ENCODE assay signal across 8 cellular contexts in the genomic region with DNA sequence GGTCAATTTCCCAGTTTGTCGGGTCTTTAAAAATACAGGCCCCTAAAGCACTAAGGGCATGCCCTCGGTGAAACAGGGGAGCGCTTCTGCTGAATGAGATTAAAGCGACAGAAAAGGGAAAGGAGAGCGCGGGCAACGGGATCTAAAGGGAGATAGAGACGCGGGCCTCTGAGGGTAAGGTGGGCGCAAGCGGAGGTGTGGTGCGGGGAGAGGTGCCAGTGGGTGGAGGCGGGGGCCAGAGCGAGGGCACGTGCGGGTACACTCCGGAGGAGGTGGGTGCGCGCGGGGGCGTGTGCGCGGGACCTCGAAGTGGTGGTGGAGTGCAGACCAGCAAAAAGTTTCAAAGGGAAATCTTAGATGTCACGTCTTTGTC. TPM values are rescaled to one million over a fixed set of nuclear protein-coding genes. Genes with fewer than 3 reads are reported as not detected.
DNase-seq lines count a peak whose midpoint lies in the region; ATAC-seq and TF ChIP-seq lines count a peak whose summit lies in the region.

No MANE protein-coding gene starts in this region.

- TF ChIP-seq CTCF in GM12865 (IDR thresholded peaks at IDR 0.05; ENCODE audit: insufficient read depth, low read depth, low read length, missing control alignments) (no peak), HFF-Myc (IDR thresholded peaks at IDR 0.05; ENCODE audit: low read depth, low read length, missing control alignments) (no peak), OCI-LY1 (IDR thresholded peaks at IDR 0.05; ENCODE audit: low read length) (no peak), smooth muscle cell (IDR thresholded peaks at IDR 0.05; ENCODE audit: borderline replicate concordance, insufficient read depth, poor library complexity, severe bottlenecking) (no peak)

- peaks cover 43% of the 10 kb centered on the region for H3K4me1 Mint-ChIP-seq in activated naive CD8-positive, alpha-beta T cell (ENCODE audit: low read depth)

- H3K4me2 ChIP-seq in OCI-LY1 (ENCODE audit: low read length) (peak overlapping the region; percentile 97), smooth muscle cell (peak overlapping the region; percentile 98)

- H3F3A ChIP-seq in OCI-LY1 (ENCODE audit: insufficient read depth, low read length) = no peaks in the 10 kb centered on the region
- peaks cover 9% of the 10 kb centered on the region for H3F3A ChIP-seq in smooth muscle cell (ENCODE audit: low read depth)

- no peaks in the 10 kb centered on the region for H3K36me3 ChIP-seq in OCI-LY1 (ENCODE audit: insufficient read depth, low read length)
- H3K36me3 ChIP-seq in smooth muscle cell (ENCODE audit: low read depth) = no peaks in the 10 kb centered on the region

- H3K4me3 Mint-ChIP-seq in activated naive CD8-positive, alpha-beta T cell = peak overlapping the region; percentile 94

- H3K36me3 Mint-ChIP-seq in activated naive CD8-positive, alpha-beta T cell = no peaks in the 10 kb centered on the region

- intact Hi-C loops in right cardiac atrium (cut with DNase I) = loop anchor here in 3 of 4 donors (5.0 to 10.0 kb wide), 5 partner anchors 49 to 569 kb away; partner anchors contain the start of gene PPA2 (in 2 of the 3)

- no peaks in the 10 kb centered on the region for H3K27me3 Mint-ChIP-seq in activated naive CD8-positive, alpha-beta T cell

- H3K9me3 Mint-ChIP-seq in activated naive CD8-positive, alpha-beta T cell (ENCODE audit: low read depth) = no peaks in the 10 kb centered on the region

- under 1% methylated on average over 25 of the region's 25 CpGs for WGBS in right cardiac atrium
- WGBS in smooth muscle cell (ENCODE audit: low lambda C conversion rate) = 2% methylated on average over 25 of the region's 25 CpGs

- H2AFZ ChIP-seq in OCI-LY1 (ENCODE audit: low read length) (no peak overlapping the region), smooth muscle cell (ENCODE audit: low read depth) (peak overlapping the region; percentile 100)

- H3K27me3 ChIP-seq in OCI-LY1 (ENCODE audit: insufficient read depth, low read length) (no peaks in the 10 kb centered on the region), right cardiac atrium (ENCODE audit: control insufficient read depth, insufficient read depth) (no peaks in the 10 kb centered on the region), smooth muscle cell (ENCODE audit: low read depth) (no peaks in the 10 kb centered on the region)

- H3K27ac ChIP-seq in OCI-LY1 (ENCODE audit: low read depth, low read length, poor library complexity, severe bottlenecking) (no peak overlapping the region), right cardiac atrium (ENCODE audit: low read length) (peak overlapping the region; percentile 96), smooth muscle cell (ENCODE audit: low read depth) (no peak overlapping the region)

- peak overlapping the region; percentile 91 for H3K27ac Mint-ChIP-seq in activated naive CD8-positive, alpha-beta T cell

- H3K4me1 ChIP-seq in OCI-LY1 (ENCODE audit: insufficient read depth, low read length, severe bottlenecking) = peaks cover 24% of the 10 kb centered on the region
- H3K4me1 ChIP-seq in right cardiac atrium (ENCODE audit: control insufficient read depth, insufficient read depth, low read length) = no peaks in the 10 kb centered on the region
- H3K4me1 ChIP-seq in smooth muscle cell (ENCODE audit: low read depth) = peaks cover 8% of the 10 kb centered on the region

- H3K4me3 ChIP-seq in GM12865 (ENCODE audit: low read depth, low read length) (peak overlapping the region; percentile 97), HFF-Myc (replicated peaks; ENCODE audit: low read depth, low read length) (peak overlapping the region; percentile 84), OCI-LY1 (ENCODE audit: low read depth, low read length, poor library complexity, severe bottlenecking) (peak overlapping the region; percentile 79), right cardiac atrium (ENCODE audit: low read length) (peak overlapping the region; percentile 99), smooth muscle cell (peak overlapping the region; percentile 99)

- H3K9ac ChIP-seq in OCI-LY1 (ENCODE audit: low read length) (peak overlapping the region; percentile 83; the same call in 1 of the 2 replicates), smooth muscle cell (ENCODE audit: low read depth) (no peak overlapping the region)

- DNase-seq in GM12865 (ENCODE audit: low read depth) = peak; percentile 46
- DNase-seq in HFF-Myc (ENCODE audit: extremely low read depth, low read depth) = no peak
- DNase-seq in right cardiac atrium = peak in 1 of 3 donors; percentile 65
- DNase-seq in smooth muscle cell (lab: John Stamatoyannopoulos, UW; ENCODE audit: unreplicated experiment) = no peak
- no peak for DNase-seq in DMS 273 (lab: John Stamatoyannopoulos, UW; ENCODE audit: unreplicated experiment)
- no peak for DNase-seq in HuH-7.5 (ENCODE audit: low spot score)

- H3K9me3 ChIP-seq in OCI-LY1 (ENCODE audit: low read length) = no peaks in the 10 kb centered on the region
- H3K9me3 ChIP-seq in right cardiac atrium (ENCODE audit: control insufficient read depth, low read length) = no peaks in the 10 kb centered on the region
- no peaks in the 10 kb centered on the region for H3K9me3 ChIP-seq in smooth muscle cell (replicated peaks; ENCODE audit: low read depth)

- H3K79me2 ChIP-seq in OCI-LY1 (ENCODE audit: insufficient read depth, low read length) (no peaks in the 10 kb centered on the region), smooth muscle cell (ENCODE audit: low read depth) (peaks cover 31% of the 10 kb centered on the region)

- H4K20me1 ChIP-seq in OCI-LY1 (ENCODE audit: insufficient read depth, low read length) (no peaks in the 10 kb centered on the region), smooth muscle cell (ENCODE audit: low read depth) (peaks cover 31% of the 10 kb centered on the region)

- no peaks in the 10 kb centered on the region for H3K9me2 ChIP-seq in OCI-LY1 (ENCODE audit: low read depth, low read length)

- ATAC-seq in right cardiac atrium = peak; percentile 15 to 37

RNA-seq across cellular contexts. Expression of gene TET2, which starts 0.8 kb away (rescaled TPM):
- total RNA-seq in right cardiac atrium (10 to 100 TPM; 19.7 to 24.0 (median 22.0) TPM), smooth muscle cell (18.6 and 20.5 TPM in 2 replicates)
- polyA plus RNA-seq in right cardiac atrium (3.3 TPM), smooth muscle cell (2.7 and 5.6 TPM in 2 replicates)
